1 cellular context compared by ENCODE assay signal in the genomic region with DNA sequence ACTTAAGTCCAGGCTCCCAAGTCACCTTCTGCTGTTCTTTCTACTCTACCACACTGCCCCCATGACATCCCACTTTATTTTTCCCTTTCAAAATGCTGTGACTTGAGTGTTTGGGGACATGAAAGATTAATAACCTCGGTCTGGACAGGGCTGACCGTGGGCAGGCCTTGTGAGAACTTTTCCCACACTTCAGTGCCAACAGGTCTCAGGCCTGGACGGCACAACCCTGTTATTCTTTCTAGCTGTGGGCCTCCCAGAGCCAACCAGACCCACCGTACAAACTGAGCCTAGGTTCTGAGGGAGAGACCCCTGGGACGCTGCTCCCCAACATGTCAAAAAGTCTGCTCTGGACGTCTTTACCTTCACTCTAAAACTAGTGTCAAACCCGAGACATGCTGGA.
TF ChIP-seq lines count a peak whose summit lies in the region.

No MANE protein-coding gene starts in this region.

TF ChIP-seq in GM23338, 12 proteins besides CTCF, POLR2A, EP300 and RAD21 (continued from another document):
- TF ChIP-seq, protein P1, sequence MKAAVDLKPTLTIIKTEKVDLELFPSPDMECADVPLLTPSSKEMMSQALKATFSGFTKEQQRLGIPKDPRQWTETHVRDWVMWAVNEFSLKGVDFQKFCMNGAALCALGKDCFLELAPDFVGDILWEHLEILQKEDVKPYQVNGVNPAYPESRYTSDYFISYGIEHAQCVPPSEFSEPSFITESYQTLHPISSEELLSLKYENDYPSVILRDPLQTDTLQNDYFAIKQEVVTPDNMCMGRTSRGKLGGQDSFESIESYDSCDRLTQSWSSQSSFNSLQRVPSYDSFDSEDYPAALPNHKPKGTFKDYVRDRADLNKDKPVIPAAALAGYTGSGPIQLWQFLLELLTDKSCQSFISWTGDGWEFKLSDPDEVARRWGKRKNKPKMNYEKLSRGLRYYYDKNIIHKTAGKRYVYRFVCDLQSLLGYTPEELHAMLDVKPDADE (IDR thresholded peaks at IDR 0.05): no peak
- no peak for TF ChIP-seq NANOG (IDR thresholded peaks at IDR 0.05; ENCODE audit: borderline replicate concordance)
- TF ChIP-seq JUNB (IDR thresholded peaks at IDR 0.05; ENCODE audit: unreplicated experiment): no peak
- no peak for TF ChIP-seq POLR2AphosphoS5 (IDR thresholded peaks at IDR 0.05; ENCODE audit: low read depth)
- TF ChIP-seq ZNF114 (CRISPR knock-in tag; IDR thresholded peaks at IDR 0.05): no peak
- TF ChIP-seq EZH2 (IDR thresholded peaks at IDR 0.05; ENCODE audit: low read depth, unreplicated experiment): no peak
- TF ChIP-seq STAT1 (IDR thresholded peaks at IDR 0.05; ENCODE audit: unreplicated experiment): no peak
- no peak for TF ChIP-seq EZH2phosphoT487 (IDR thresholded peaks at IDR 0.05; ENCODE audit: unreplicated experiment)
- TF ChIP-seq, protein P2, sequence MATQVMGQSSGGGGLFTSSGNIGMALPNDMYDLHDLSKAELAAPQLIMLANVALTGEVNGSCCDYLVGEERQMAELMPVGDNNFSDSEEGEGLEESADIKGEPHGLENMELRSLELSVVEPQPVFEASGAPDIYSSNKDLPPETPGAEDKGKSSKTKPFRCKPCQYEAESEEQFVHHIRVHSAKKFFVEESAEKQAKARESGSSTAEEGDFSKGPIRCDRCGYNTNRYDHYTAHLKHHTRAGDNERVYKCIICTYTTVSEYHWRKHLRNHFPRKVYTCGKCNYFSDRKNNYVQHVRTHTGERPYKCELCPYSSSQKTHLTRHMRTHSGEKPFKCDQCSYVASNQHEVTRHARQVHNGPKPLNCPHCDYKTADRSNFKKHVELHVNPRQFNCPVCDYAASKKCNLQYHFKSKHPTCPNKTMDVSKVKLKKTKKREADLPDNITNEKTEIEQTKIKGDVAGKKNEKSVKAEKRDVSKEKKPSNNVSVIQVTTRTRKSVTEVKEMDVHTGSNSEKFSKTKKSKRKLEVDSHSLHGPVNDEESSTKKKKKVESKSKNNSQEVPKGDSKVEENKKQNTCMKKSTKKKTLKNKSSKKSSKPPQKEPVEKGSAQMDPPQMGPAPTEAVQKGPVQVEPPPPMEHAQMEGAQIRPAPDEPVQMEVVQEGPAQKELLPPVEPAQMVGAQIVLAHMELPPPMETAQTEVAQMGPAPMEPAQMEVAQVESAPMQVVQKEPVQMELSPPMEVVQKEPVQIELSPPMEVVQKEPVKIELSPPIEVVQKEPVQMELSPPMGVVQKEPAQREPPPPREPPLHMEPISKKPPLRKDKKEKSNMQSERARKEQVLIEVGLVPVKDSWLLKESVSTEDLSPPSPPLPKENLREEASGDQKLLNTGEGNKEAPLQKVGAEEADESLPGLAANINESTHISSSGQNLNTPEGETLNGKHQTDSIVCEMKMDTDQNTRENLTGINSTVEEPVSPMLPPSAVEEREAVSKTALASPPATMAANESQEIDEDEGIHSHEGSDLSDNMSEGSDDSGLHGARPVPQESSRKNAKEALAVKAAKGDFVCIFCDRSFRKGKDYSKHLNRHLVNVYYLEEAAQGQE (IDR thresholded peaks at IDR 0.05; ENCODE audit: unreplicated experiment): no peak
- no peak for TF ChIP-seq ZNF331 (CRISPR knock-in tag; IDR thresholded peaks at IDR 0.05; ENCODE audit: low read depth)
